Comparison of ENCODE assay signal across 34 cellular contexts in the genomic region with DNA sequence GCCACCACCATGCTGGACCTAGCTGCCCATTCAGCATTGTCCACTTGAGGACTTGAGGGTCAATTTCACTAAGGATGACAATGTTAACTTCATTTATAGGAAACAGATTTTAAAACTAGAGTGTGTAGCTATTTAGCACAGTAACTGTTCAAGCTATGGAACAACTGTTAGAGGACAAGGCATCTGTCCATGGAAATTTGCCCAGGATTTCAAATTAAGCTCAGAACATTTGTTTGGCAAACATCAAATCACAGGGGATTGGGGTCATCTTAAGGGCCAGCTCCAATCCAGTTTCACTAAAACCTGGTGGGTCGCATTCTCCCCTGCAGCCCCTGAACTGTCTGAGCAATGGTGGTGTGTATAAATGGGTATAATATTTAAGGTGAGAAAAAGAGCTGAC. TPM values are rescaled to one million over a fixed set of nuclear protein-coding genes. Genes with fewer than 3 reads are reported as not detected.
"Had no signal": no experiment of that assay in that cellular context is flagged by ENCODE, and none has a peak within 500 bp of the region (broad histone marks: within the 10 kb centered on the region; RNA-seq: fewer than 3 reads in every experiment).

No MANE protein-coding gene starts in this region.

- H3K27me3 ChIP-seq: esophagus squamous epithelium, heart right ventricle, left lung, right atrium auricular region, sigmoid colon, spleen, testis, tibial artery had no signal

- H3K27ac Mint-ChIP-seq: mesothelial cell of epicardium; stimulated activated memory B cell treated with anti-CD40 and anti-IgM and Interleukin-4, amounts not matched to agents 10 μg/mL and 1 μg/mL and 100 μg/mL, for 72 hours; type B pancreatic cell had no signal

- H3K4me3 Mint-ChIP-seq: mesothelial cell of epicardium; naive thymus-derived CD4-positive, alpha-beta T cell; nephron progenitor cell; stimulated activated memory B cell treated with anti-CD40 and anti-IgM and Interleukin-4, amounts not matched to agents 10 μg/mL and 1 μg/mL and 100 μg/mL, for 72 hours; type B pancreatic cell had no signal

- H3K9me3 ChIP-seq: esophagus squamous epithelium, heart right ventricle, left lung, mucosa of descending colon, prostate gland, right atrium auricular region, sigmoid colon, spleen, testis, tibial artery had no signal

- H3K9me3 Mint-ChIP-seq: mesothelial cell of epicardium; naive thymus-derived CD4-positive, alpha-beta T cell; nephron progenitor cell; stimulated activated memory B cell treated with anti-CD40 and anti-IgM and Interleukin-4, amounts not matched to agents 10 μg/mL and 1 μg/mL and 100 μg/mL, for 72 hours; type B pancreatic cell had no signal

- H3K27ac ChIP-seq: coronary artery, esophagus squamous epithelium, heart right ventricle, left lung, prostate gland, right atrium auricular region, sigmoid colon, skin epidermis, spleen, testis, tibial artery had no signal

- H3K4me1 ChIP-seq: esophagus squamous epithelium, left lung, prostate gland, right atrium auricular region, sigmoid colon, spleen, testis, tibial artery had no signal

- H3K36me3 Mint-ChIP-seq: mesothelial cell of epicardium; naive thymus-derived CD4-positive, alpha-beta T cell; stimulated activated memory B cell treated with anti-CD40 and anti-IgM and Interleukin-4, amounts not matched to agents 10 μg/mL and 1 μg/mL and 100 μg/mL, for 72 hours; type B pancreatic cell had no signal

- ATAC-seq: left cardiac atrium; left lung; mucosa of descending colon; naive thymus-derived CD4-positive, alpha-beta T cell; stimulated activated memory B cell treated with anti-CD40 and anti-IgM and Interleukin-4, amounts not matched to agents 10 μg/mL and 1 μg/mL and 100 μg/mL, for 72 hours; stimulated activated naive CD8-positive, alpha-beta T cell treated with anti-CD3 and anti-CD28 coated beads, Interleukin-15, Interleukin-2, amounts not matched to agents 100 U/mL and 50 U/mL, for 24 hours had no signal

- DNase-seq: dermis blood vessel endothelial cell; effector memory CD4-positive, alpha-beta T cell; esophagus squamous epithelium; foreskin melanocyte; glutamatergic neuron; heart right ventricle; hippocampal formation; left cardiac atrium; left lung; mesenchymal stem cell; mucosa of descending colon; naive thymus-derived CD4-positive, alpha-beta T cell; nephron progenitor cell; nucleus accumbens; sigmoid colon; spleen; stimulated activated CD4-positive, alpha-beta T cell treated with anti-CD3 and anti-CD28 coated beads, Interleukin-4, amount 100 ng/mL, for 4 hours; stimulated activated naive CD8-positive, alpha-beta T cell treated with anti-CD3 and anti-CD28 coated beads, Interleukin-15, Interleukin-2, amounts not matched to agents 100 U/mL and 50 U/mL, for 24 hours; substantia nigra; testis; tibial artery had no signal

- H3K4me3 ChIP-seq: coronary artery, esophagus squamous epithelium, heart right ventricle, left lung, mucosa of descending colon, prostate gland, right atrium auricular region, sigmoid colon, skin epidermis, spleen, testis, tibial artery had no signal

- H3K4me1 Mint-ChIP-seq: mesothelial cell of epicardium; stimulated activated memory B cell treated with anti-CD40 and anti-IgM and Interleukin-4, amounts not matched to agents 10 μg/mL and 1 μg/mL and 100 μg/mL, for 72 hours had no signal

RNA-seq across cellular contexts. Expression of gene GABRR1, which starts 36.2 kb away (rescaled TPM):
- total RNA-seq: dermis blood vessel endothelial cell; endothelial cell of umbilical vein; epithelial cell of proximal tubule; heart right ventricle; kidney epithelial cell; left cardiac atrium; left lung; lung microvascular endothelial cell; mesothelial cell of epicardium; mucosa of descending colon; naive thymus-derived CD4-positive, alpha-beta T cell; osteocyte; sigmoid colon; spleen; urinary bladder had no signal
- polyA plus RNA-seq: endothelial cell of umbilical vein; naive thymus-derived CD4-positive, alpha-beta T cell; spleen had no signal
